In the genomic region with DNA sequence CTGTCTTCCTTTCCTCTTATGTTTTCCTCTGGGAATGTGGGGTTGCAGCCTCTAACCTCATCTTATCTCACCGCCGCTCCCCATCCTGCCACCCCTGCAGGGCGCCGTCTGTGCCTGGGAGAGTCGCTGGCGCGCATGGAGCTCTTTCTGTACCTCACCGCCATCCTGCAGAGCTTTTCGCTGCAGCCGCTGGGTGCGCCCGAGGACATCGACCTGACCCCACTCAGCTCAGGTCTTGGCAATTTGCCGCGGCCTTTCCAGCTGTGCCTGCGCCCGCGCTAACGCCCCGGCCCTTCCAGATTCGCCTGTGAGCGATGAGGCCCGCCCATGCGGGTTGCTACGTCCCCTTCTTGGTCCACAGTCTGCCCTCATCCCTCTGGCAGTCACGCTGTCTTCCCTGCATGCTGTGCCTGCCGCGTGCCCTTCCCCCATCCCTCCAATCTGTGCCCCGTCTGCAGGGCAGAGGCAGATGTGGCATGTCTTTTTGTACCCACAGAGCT, we compare ENCODE assay signal across 8 cellular contexts. TPM values are rescaled to one million over a fixed set of nuclear protein-coding genes. Genes with fewer than 3 reads are reported as not detected.
A peak's percentile ranks its signal among the peaks of the same experiment; 100 is the strongest.
DNase-seq lines count a peak whose midpoint lies in the region; TF ChIP-seq lines count a peak whose summit lies in the region.
"Not testable (repeated sequence)": the region's sequence is repeated elsewhere in the genome, so short reads cannot be mapped to it uniquely, and the experiment has no call there.

No MANE protein-coding gene starts in this region.

- not testable (repeated sequence) for BruUV-seq in A673 (replicated peaks; lab: Mats Ljungman, UMichigan)

- H3K4me1 ChIP-seq in A673 (ENCODE audit: insufficient read depth, low read length, poor library complexity, severe bottlenecking): not testable (repeated sequence)

- H3K9me3 ChIP-seq in A673 (ENCODE audit: low read depth, low read length, poor library complexity, severe bottlenecking): not testable (repeated sequence)

- not testable (repeated sequence) for H3K36me3 ChIP-seq in A673 (ENCODE audit: insufficient read depth, low read length, poor library complexity, severe bottlenecking)

- not testable (repeated sequence) for H3K27me3 ChIP-seq in A673 (replicated peaks; ENCODE audit: insufficient read depth, low read depth, low read length, poor library complexity)

- TF ChIP-seq CTCF in A673 (conservative IDR thresholded peaks at IDR 0.05; ENCODE audit: low read depth, low read length): not testable (repeated sequence)
- TF ChIP-seq CTCF in VCaP (conservative IDR thresholded peaks at IDR 0.05): peak; percentile 66
- TF ChIP-seq CTCF in fibroblast of the aortic adventitia (IDR thresholded peaks at IDR 0.05; ENCODE audit: insufficient read depth, low read length): peak; percentile 32

- intact Hi-C loops in A673 (cut with micrococcal nuclease; ENCODE audit: unreplicated experiment): loop anchor here (5.0 kb wide), 1 partner anchor 134 kb away; the partner anchor contains the start of gene HNRNPUL1

- DNase-seq in A673 (ENCODE audit: low spot score): peak; percentile 65
- peak; percentile 34 for DNase-seq in GOT3 (lab: John Stamatoyannopoulos, UW)
- DNase-seq in NCI-H2227 (lab: John Stamatoyannopoulos, UW; ENCODE audit: unreplicated experiment): peak; percentile 96
- peak; percentile 92 for DNase-seq in activated naive CD4-positive, alpha-beta T cell treated with anti-CD3 and anti-CD28 coated beads, Interleukin-2, amount 50 U/mL, for 16 hours
- DNase-seq in fibroblast of the aortic adventitia (ENCODE audit: low read depth): peak; percentile 51
- peak; percentile 52 for DNase-seq in myocyte (ENCODE audit: low read depth)
- DNase-seq in stimulated activated CD4-positive, alpha-beta T cell treated with anti-CD3 and anti-CD28 coated beads, Interleukin-4, amount 100 ng/mL, for 1 hour: peak; percentile 85

- H3K27ac ChIP-seq in A673 (ENCODE audit: low read depth, low read length, poor library complexity, severe bottlenecking); VCaP: not testable (repeated sequence)

- CTCF ChIA-PET in A673 (lab: Charles Lee): interaction anchor here (0.6 kb wide), 1 partner anchor 16 kb away, joined by 4 read pairs; no protein-coding TSS in a partner anchor

- POLR2A ChIA-PET in A673 (lab: Charles Lee; ENCODE audit: low non-redundant PET): not testable (repeated sequence)

- H3K4me3 ChIP-seq in A673 (ENCODE audit: low read depth, low read length, poor library complexity, severe bottlenecking); fibroblast of the aortic adventitia (ENCODE audit: low read depth, low read length): not testable (repeated sequence)

RNA-seq across cellular contexts. Expression of gene CYP2F1, which starts 13.6 kb away (rescaled TPM):
- total RNA-seq in A673 (2021) (not detected in 2 replicates), fibroblast of the aortic adventitia (ENCODE audit: low replicate concordance) (not detected in 2 replicates), myocyte (not detected in 2 replicates)
- 0.39 TPM for polyA plus RNA-seq in myocyte (2012)

RNA-seq across cellular contexts. Expression of gene CYP2A13, which starts 39.6 kb away (rescaled TPM):
- total RNA-seq in A673 (2021) (not detected in 2 replicates), fibroblast of the aortic adventitia (ENCODE audit: low replicate concordance) (not detected in 2 replicates), myocyte (not detected in 2 replicates)
- polyA plus RNA-seq in myocyte (2012): not detected

Comparison
In these comparisons a context has a peak if more than half of its experiments do, and no peak if none do; other contexts are left out.
1. DNase-seq: peak in every context shown above with its lines; median percentile 96 in NCI-H2227; 92 in activated naive CD4-positive, alpha-beta T cell treated with anti-CD3 and anti-CD28 coated beads, Interleukin-2, amount 50 U/mL, for 16 hours; 85 in stimulated activated CD4-positive, alpha-beta T cell treated with anti-CD3 and anti-CD28 coated beads, Interleukin-4, amount 100 ng/mL, for 1 hour; 65 in A673; 52 in myocyte; 51 in fibroblast of the aortic adventitia; 34 in GOT3.